ENCODE assay signal across 33 cellular contexts in genomic region chr12:126436041-126436440, GRCh38.
"Had no signal": no experiment of that assay in that cellular context is flagged by ENCODE, and none has a peak within 500 bp of the region (broad histone marks: within the 10 kb centered on the region; RNA-seq: fewer than 3 reads in every experiment).

No MANE protein-coding gene starts in this region.

- H3K9me3 ChIP-seq: adrenal gland, body of pancreas, breast epithelium had no signal

- H3K36me3 ChIP-seq: adrenal gland, brain microvascular endothelial cell, breast epithelium had no signal

- H3K4me3 ChIP-seq: adrenal gland, body of pancreas, breast epithelium had no signal

- H3K27me3 ChIP-seq: adrenal gland, body of pancreas, brain microvascular endothelial cell, breast epithelium had no signal

- ATAC-seq: activated CD8-positive, alpha-beta T cell treated with anti-CD3 and anti-CD28 coated beads for 36 hours; activated naive CD4-positive, alpha-beta T cell treated with anti-CD3 and anti-CD28 coated beads, Interleukin-2, amount 50 U/mL, for 72 hours; activated T-cell treated with anti-CD3 and anti-CD28 coated beads, Interleukin-2, amount 50 U/mL, for 4 hours; activated T-cell treated with anti-CD3 and anti-CD28 coated beads, Interleukin-2, amount 50 U/mL, for 72 hours; activated T-helper 17 cell treated with anti-CD3 and anti-CD28 coated beads, Interleukin-2, amount 50 U/mL, for 72 hours; body of pancreas had no signal

- FAIRE-seq: astrocyte, TTC549 had no signal

- DNase-seq: activated B cell treated with CpG ODN at 0.5 μM for 24 hours; activated CD4-positive, alpha-beta memory T cell treated with anti-CD3 and anti-CD28 coated beads for 36 hours; activated CD4-positive, alpha-beta T cell treated with anti-CD3 and anti-CD28 coated beads for 4 hours; activated CD4-positive, alpha-beta T cell treated with anti-CD3 and anti-CD28 coated beads, Interleukin-2, amount 10 ng/mL, durations not matched to agents 24 days and 14 days; activated CD4-positive, alpha-beta T cell treated with anti-CD3 and anti-CD28 coated beads, Interleukin-2, amount 50 U/mL, for 1 hour; activated CD4-positive, alpha-beta T cell treated with anti-CD3 and anti-CD28 coated beads, Interleukin-2, amount 50 U/mL, for 4 hours; activated CD4-positive, CD25-positive, alpha-beta regulatory T cell treated with anti-CD3 and anti-CD28 coated beads, Interleukin-2, amount 50 U/mL, for 72 hours; activated CD8-positive, alpha-beta memory T cell treated with anti-CD3 and anti-CD28 coated beads, Interleukin-2, amount 50 U/mL, for 4 hours; activated CD8-positive, alpha-beta T cell treated with anti-CD3 and anti-CD28 coated beads for 36 hours; activated effector memory CD4-positive, alpha-beta T cell treated with anti-CD3 and anti-CD28 coated beads, Interleukin-2, amount 50 U/mL, for 16 hours; activated gamma-delta T cell treated with Interleukin-2 at 50 U/mL for 16 hours; activated naive CD4-positive, alpha-beta T cell; activated naive CD4-positive, alpha-beta T cell treated with anti-CD3 and anti-CD28 coated beads for 36 hours; activated naive CD4-positive, alpha-beta T cell treated with anti-CD3 and anti-CD28 coated beads, Interleukin-2, amount 50 U/mL, for 16 hours; activated naive CD8-positive, alpha-beta T cell treated with anti-CD3 and anti-CD28 coated beads for 36 hours; activated T-cell treated with anti-CD3 and anti-CD28 coated beads for 4 hours; activated T-cell treated with anti-CD3 and anti-CD28 coated beads, Interleukin-2, amount 50 U/mL, for 1 hour; activated T-cell treated with anti-CD3 and anti-CD28 coated beads, Interleukin-2, amount 50 U/mL, for 4 hours; activated T-cell treated with anti-CD3 and anti-CD28 coated beads, Interleukin-2, amount 50 U/mL, for 72 hours; adrenal gland; amniotic stem cell; aorta; body of pancreas; brain microvascular endothelial cell; central memory CD4-positive, alpha-beta T cell; T-helper 2 cell; T-helper 9 cell had no signal

- H3K4me1 ChIP-seq: adrenal gland, breast epithelium had no signal

- H3K27ac ChIP-seq: adrenal gland, body of pancreas, brain microvascular endothelial cell, breast epithelium, VCaP had no signal
